In genomic region chr5:172832383-172833315, GRCh38 we compare ENCODE assay signal across 1 cellular context.
TF ChIP-seq lines count a peak whose summit lies in the region.

No MANE protein-coding gene starts in this region.

TF ChIP-seq in HCT116, 20 proteins besides CTCF, POLR2A, EP300 and RAD21 (continued from another document):
- no peak for TF ChIP-seq ZBTB33 (IDR thresholded peaks at IDR 0.05; ENCODE audit: extremely low read depth, insufficient replicate concordance, low read length)
